8 cellular contexts compared by ENCODE assay signal in genomic region chr17:79834575-79835469, GRCh38.
DNase-seq lines count a peak whose midpoint lies in the region; ATAC-seq and TF ChIP-seq lines count a peak whose summit lies in the region.

No MANE protein-coding gene starts in this region.

- no peak overlapping the region for H3K4me3 ChIP-seq in retinal pigment epithelial cell (ENCODE audit: low read length)

- DNase-seq in DMS 273 (lab: John Stamatoyannopoulos, UW; ENCODE audit: unreplicated experiment) (peak; percentile 33), DMS 273 treated with DMSO at 0.1 percent for 48 hours (lab: John Stamatoyannopoulos, UW) (no peak), OCI-M1 (lab: John Stamatoyannopoulos, UW) (peak; percentile 51), retinal pigment epithelial cell (ENCODE audit: low read depth) (no peak)
- DNase-seq in effector memory CD8-positive, alpha-beta T cell = peak in 2 of 3 experiments; percentile 54 to 55

- H3K36me3 Mint-ChIP-seq in effector memory CD8-positive, alpha-beta T cell (ENCODE audit: insufficient read depth) = peaks cover 66% of the 10 kb centered on the region

- ATAC-seq in effector memory CD8-positive, alpha-beta T cell (replicated peaks) = no peak
- ATAC-seq in GM21786 (IDR thresholded peaks at IDR 0.05; ENCODE audit: unreplicated experiment) (no peak), HG03521 (IDR thresholded peaks at IDR 0.05; ENCODE audit: unreplicated experiment) (no peak), GM19395 (IDR thresholded peaks at IDR 0.05; ENCODE audit: unreplicated experiment) (no peak)

- peak; percentile 70 for TF ChIP-seq CTCF in retinal pigment epithelial cell (conservative IDR thresholded peaks at IDR 0.05; ENCODE audit: low read depth, low read length)

- H3K27me3 Mint-ChIP-seq in effector memory CD8-positive, alpha-beta T cell = peaks cover 0 to under 1% of the 10 kb centered on the region in 2 donors

- H3K4me3 Mint-ChIP-seq in effector memory CD8-positive, alpha-beta T cell = peak overlapping the region; percentile 65 to 68

- no peaks in the 10 kb centered on the region for H3K9me3 Mint-ChIP-seq in effector memory CD8-positive, alpha-beta T cell

- H3K4me1 Mint-ChIP-seq in effector memory CD8-positive, alpha-beta T cell (ENCODE audit: low read depth in 2 of 2) = peaks cover 20 to 26% of the 10 kb centered on the region in 2 donors

- peak overlapping the region in 1 of 2 donors; percentile 82 for H3K27ac Mint-ChIP-seq in effector memory CD8-positive, alpha-beta T cell

Comparison
In these comparisons a context has a peak if more than half of its experiments do, and no peak if none do; other contexts are left out.
1. DNase-seq: peak in DMS 273 (single experiment), OCI-M1 (single experiment) and effector memory CD8-positive, alpha-beta T cell (2 of 3); none in DMS 273 treated with DMSO at 0.1 percent for 48 hours (single experiment) and retinal pigment epithelial cell (single experiment).